ENCODE assay signal across 18 cellular contexts in the genomic region with DNA sequence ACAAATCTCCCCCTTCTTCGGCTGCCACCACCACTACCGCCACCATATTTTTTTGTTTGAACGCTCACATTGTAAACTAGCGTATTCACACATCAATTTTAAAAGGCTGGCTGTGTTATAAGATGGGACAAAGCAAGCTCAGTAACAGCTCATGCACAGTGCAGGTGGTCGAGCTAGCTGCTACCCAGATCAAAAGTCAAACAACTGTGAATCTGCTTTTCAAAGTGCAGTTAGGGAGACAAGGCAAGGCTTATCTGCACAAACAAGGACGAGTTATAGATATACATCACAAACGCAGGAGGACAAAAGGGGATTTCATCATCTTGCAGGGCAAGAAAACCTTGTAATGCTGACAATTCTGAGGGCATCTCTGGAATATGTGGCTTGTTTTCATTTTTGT.
DNase-seq lines count a peak whose midpoint lies in the region; ATAC-seq and TF ChIP-seq lines count a peak whose summit lies in the region.
"Had no signal": no experiment of that assay in that cellular context is flagged by ENCODE, and none has a peak within 500 bp of the region (broad histone marks: within the 10 kb centered on the region; RNA-seq: fewer than 3 reads in every experiment).

No MANE protein-coding gene starts in this region.

- H2BK15ac ChIP-seq in neuronal stem cell (ENCODE audit: low read length), result no peak overlapping the region

- H3K79me1 ChIP-seq in neuronal stem cell (ENCODE audit: low read depth, low read length), result no peaks in the 10 kb centered on the region

- ATAC-seq in activated CD4-positive, alpha-beta T cell treated with anti-CD3 and anti-CD28 coated beads for 36 hours, result no peak
- ATAC-seq: heart left ventricle had no signal

- H3K14ac ChIP-seq in neuronal stem cell (ENCODE audit: low read length), result no peak overlapping the region

- H3K4me1 Mint-ChIP-seq in activated CD4-positive, alpha-beta T cell treated with anti-CD3 and anti-CD28 coated beads for 36 hours, result no peaks in the 10 kb centered on the region

- peak overlapping the region; percentile 62 for H2AFZ ChIP-seq in neuronal stem cell (ENCODE audit: low read length)
- H2AFZ ChIP-seq: PC-9 had no signal

- no peak overlapping the region for H2BK120ac ChIP-seq in neuronal stem cell (ENCODE audit: low read depth, low read length)

- H3K27ac ChIP-seq in KOPT-K1 (ENCODE audit: low read depth, low read length, poor library complexity, severe bottlenecking) (peak overlapping the region; percentile 84), neuronal stem cell (replicated peaks; ENCODE audit: low read length) (no peak overlapping the region)
- H3K27ac ChIP-seq: breast epithelium, heart left ventricle, PC-9, SJCRH30 had no signal

- H3K36me3 ChIP-seq in KOPT-K1 (ENCODE audit: insufficient read depth, low read length) (no peaks in the 10 kb centered on the region), neuronal stem cell (replicated peaks in 1 of 2; ENCODE audit: control insufficient read depth in 2 of 2, insufficient read depth in 2 of 2, low read length in 2 of 2) (no peaks in the 10 kb centered on the region)
- H3K36me3 ChIP-seq: breast epithelium, SJCRH30 had no signal

- no peak overlapping the region for H2BK12ac ChIP-seq in neuronal stem cell (ENCODE audit: low read length)

- CTCF ChIA-PET in activated CD4-positive, alpha-beta T cell treated with anti-CD3 and anti-CD28 coated beads for 36 hours (lab: Charles Lee), result no interaction called here

- no peaks in the 10 kb centered on the region for H3K27me3 Mint-ChIP-seq in activated CD4-positive, alpha-beta T cell treated with anti-CD3 and anti-CD28 coated beads for 36 hours
- H3K27me3 Mint-ChIP-seq: activated CD4-positive, alpha-beta memory T cell treated with anti-CD3 and anti-CD28 coated beads for 36 hours; CD4-positive, alpha-beta T cell had no signal

- DNase-seq in DMS153 treated with DMSO at 0.1 percent for 48 hours (lab: John Stamatoyannopoulos, UW; ENCODE audit: unreplicated experiment), result peak; percentile 10
- DNase-seq in erythroblast (lab: John Stamatoyannopoulos, UW), result peak; percentile 49 to 74
- DNase-seq in neuronal stem cell (ENCODE audit: low spot score), result no peak
- DNase-seq in retina, result no peak
- no peak for DNase-seq in AG08395 (ENCODE audit: low spot score)
- DNase-seq in activated CD4-positive, alpha-beta T cell treated with anti-CD3 and anti-CD28 coated beads for 36 hours, result no peak
- DNase-seq: activated CD4-positive, alpha-beta memory T cell treated with anti-CD3 and anti-CD28 coated beads for 36 hours; activated naive CD4-positive, alpha-beta T cell; CD4-positive, alpha-beta T cell; cortex of kidney; DMS79; heart left ventricle; occipital lobe; PC-9; SJCRH30 had no signal

- H3K4me3 ChIP-seq in neuronal stem cell (ENCODE audit: low read length in 2 of 2), result no peak overlapping the region
- H3K4me3 ChIP-seq: breast epithelium, heart left ventricle, PC-9, SJCRH30 had no signal

- H2AK5ac ChIP-seq in neuronal stem cell (ENCODE audit: low read depth, low read length), result no peak overlapping the region

- peaks cover 1% of the 10 kb centered on the region for H3K36me3 Mint-ChIP-seq in activated CD4-positive, alpha-beta T cell treated with anti-CD3 and anti-CD28 coated beads for 36 hours (ENCODE audit: low read depth)

- H3K9me3 ChIP-seq in KOPT-K1 (ENCODE audit: insufficient read depth, low read length, poor library complexity, severe bottlenecking) (no peaks in the 10 kb centered on the region), neuronal stem cell (replicated peaks in 1 of 2; ENCODE audit: control insufficient read depth in 2 of 2, insufficient read depth in 1 of 2, low read depth in 1 of 2, low read length in 2 of 2) (no peaks in the 10 kb centered on the region)
- H3K9me3 ChIP-seq: breast epithelium, heart left ventricle, SJCRH30 had no signal

- H3K9me3 Mint-ChIP-seq in activated CD4-positive, alpha-beta T cell treated with anti-CD3 and anti-CD28 coated beads for 36 hours (ENCODE audit: low read depth), result no peaks in the 10 kb centered on the region
- H3K9me3 Mint-ChIP-seq: activated CD4-positive, alpha-beta memory T cell treated with anti-CD3 and anti-CD28 coated beads for 36 hours; CD4-positive, alpha-beta T cell; T-helper 2 cell treated with Interferon-gamma antibody and Interleukin-4, amounts not matched to agents 5 μg/mL and 100 μg/mL, for 36 hours had no signal

- H3K27me3 ChIP-seq in neuronal stem cell (ENCODE audit: control insufficient read depth in 3 of 3, insufficient read depth in 3 of 3, low read depth in 1 of 3, low read length in 3 of 3), result no peaks in the 10 kb centered on the region
- H3K27me3 ChIP-seq: breast epithelium, heart left ventricle, SJCRH30 had no signal

- H3K4me1 ChIP-seq in neuronal stem cell (ENCODE audit: control insufficient read depth in 2 of 2, insufficient read depth in 1 of 2, low read depth in 1 of 2, low read length in 2 of 2), result peaks cover 4 to 15% of the 10 kb centered on the region in 2 donors
- H3K4me1 ChIP-seq: breast epithelium, heart left ventricle, SJCRH30 had no signal

- intact Hi-C loops in activated CD4-positive, alpha-beta T cell treated with anti-CD3 and anti-CD28 coated beads for 36 hours (cut with DNase I, micrococcal nuclease), result no loop called here

- POLR2A ChIA-PET in activated CD4-positive, alpha-beta T cell treated with anti-CD3 and anti-CD28 coated beads for 36 hours (lab: Charles Lee), result no interaction called here

- no peak overlapping the region for H3K4ac ChIP-seq in neuronal stem cell (ENCODE audit: low read length)

- H2BK5ac ChIP-seq in neuronal stem cell (ENCODE audit: low read length), result no peak overlapping the region

- no peak for TF ChIP-seq POLR2A in erythroblast (IDR thresholded peaks at IDR 0.05; ENCODE audit: low read length)

- no peak overlapping the region for H3K23ac ChIP-seq in neuronal stem cell (ENCODE audit: low read depth, low read length, poor library complexity)

- H4K8ac ChIP-seq in neuronal stem cell (ENCODE audit: low read depth, low read length), result no peak overlapping the region

- WGBS in neuronal stem cell (ENCODE audit: extremely low coverage in 2 of 2, insufficient read length in 2 of 2, insufficient replicate concordance in 1 of 2), 2 donors, result no CpG with 5 or more reads among the region's 7 CpGs

- no peak overlapping the region for H3K18ac ChIP-seq in neuronal stem cell (ENCODE audit: low read length)

- no peak overlapping the region for H4K91ac ChIP-seq in neuronal stem cell (ENCODE audit: low read depth, low read length, poor library complexity)

- H3K4me3 Mint-ChIP-seq in activated CD4-positive, alpha-beta T cell treated with anti-CD3 and anti-CD28 coated beads for 36 hours, result no peak overlapping the region
- H3K4me3 Mint-ChIP-seq: activated CD4-positive, alpha-beta memory T cell treated with anti-CD3 and anti-CD28 coated beads for 36 hours; CD4-positive, alpha-beta T cell; T-helper 2 cell treated with Interferon-gamma antibody and Interleukin-4, amounts not matched to agents 5 μg/mL and 100 μg/mL, for 36 hours had no signal

- no peak overlapping the region for H3K27ac Mint-ChIP-seq in activated CD4-positive, alpha-beta T cell treated with anti-CD3 and anti-CD28 coated beads for 36 hours
- H3K27ac Mint-ChIP-seq: activated CD4-positive, alpha-beta memory T cell treated with anti-CD3 and anti-CD28 coated beads for 36 hours; CD4-positive, alpha-beta T cell; T-helper 2 cell treated with Interferon-gamma antibody and Interleukin-4, amounts not matched to agents 5 μg/mL and 100 μg/mL, for 36 hours had no signal

- no peak overlapping the region for H3K4me2 ChIP-seq in neuronal stem cell (ENCODE audit: insufficient read depth, low read length, poor library complexity, severe bottlenecking)
- H3K4me2 ChIP-seq: PC-9 had no signal

- no peak overlapping the region for H3K9ac ChIP-seq in neuronal stem cell (ENCODE audit: low read depth, low read length, poor library complexity)

Comparison
In these comparisons a context has a peak if more than half of its experiments do, and no peak if none do; other contexts are left out.
1. DNase-seq: peak in DMS153 treated with DMSO at 0.1 percent for 48 hours (single experiment) and erythroblast (2 of 2); none in neuronal stem cell (single experiment), retina (single experiment), AG08395 (single experiment) and activated CD4-positive, alpha-beta T cell treated with anti-CD3 and anti-CD28 coated beads for 36 hours (single experiment).